In the genomic region with DNA sequence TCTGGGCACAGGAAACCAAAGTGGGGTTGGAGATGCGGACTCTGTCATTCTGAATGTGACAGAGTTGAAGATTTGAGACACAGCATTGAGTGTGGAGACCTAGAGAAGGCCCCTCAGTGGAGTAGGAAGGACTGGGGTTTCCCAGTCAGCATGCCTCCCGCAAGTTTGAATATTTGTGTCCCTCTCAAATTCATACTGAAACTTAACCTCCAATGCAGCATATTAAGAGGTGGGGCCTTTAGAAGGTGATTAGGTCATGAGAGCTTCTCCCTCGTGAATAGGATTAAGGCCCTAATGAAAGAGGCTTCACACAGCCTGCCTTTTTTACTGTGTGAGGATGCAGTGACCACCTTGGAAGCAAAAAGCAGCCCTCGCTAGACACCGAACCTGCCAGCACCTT, we compare ENCODE assay signal across 8 cellular contexts.
A peak's percentile ranks its signal among the peaks of the same experiment; 100 is the strongest.
DNase-seq lines count a peak whose midpoint lies in the region; ATAC-seq lines count a peak whose summit lies in the region.
"Had no signal": no experiment of that assay in that cellular context is flagged by ENCODE, and none has a peak within 500 bp of the region (broad histone marks: within the 10 kb centered on the region; RNA-seq: fewer than 3 reads in every experiment).

No MANE protein-coding gene starts in this region.

- DNase-seq in kidney glomerular epithelial cell (lab: John Stamatoyannopoulos, UW) = no peak
- DNase-seq in KBM-7 = no peak
- DNase-seq in cerebellar nuclear complex (lab: John Stamatoyannopoulos, UW) = no peak
- DNase-seq: DMS 273 treated with DMSO at 0.1 percent for 48 hours, NCI-H526 treated with DMSO at 0.1 percent for 48 hours had no signal

- in situ Hi-C loops in KBM-7 (cut with MboI; ENCODE audit: low pct_unique_long_range_greater_than_20kb, low sequenced_read_pairs) = no loop called here

- peak; percentile 57 for ATAC-seq in GM18520 (IDR thresholded peaks at IDR 0.05; ENCODE audit: unreplicated experiment)
- ATAC-seq in GM21528 (IDR thresholded peaks at IDR 0.05; ENCODE audit: low FRiP score, unreplicated experiment) = peak; percentile 59
- ATAC-seq in HG03521 (IDR thresholded peaks at IDR 0.05; ENCODE audit: unreplicated experiment) = peak; percentile 55
